Comparison of ENCODE assay signal across 17 cellular contexts in the genomic region with DNA sequence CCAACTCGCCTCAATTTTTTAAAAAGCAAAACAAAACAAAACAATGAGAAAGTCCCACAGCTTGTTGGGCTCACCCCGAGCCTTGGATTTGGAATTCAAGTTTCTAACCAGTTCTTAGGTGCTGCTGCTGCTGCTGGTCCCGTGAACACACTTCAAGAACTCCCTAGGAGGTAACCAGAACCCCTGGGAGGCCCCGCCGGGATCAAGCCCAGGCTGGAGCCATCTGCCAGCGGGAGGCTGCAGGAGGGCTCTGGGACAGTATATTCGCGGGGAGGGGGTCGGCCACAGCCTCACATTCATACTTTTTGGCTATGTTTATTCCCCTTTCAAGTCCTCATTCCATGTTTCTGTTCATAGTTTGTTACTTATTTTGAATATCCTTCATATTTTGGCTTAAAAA.
A peak's percentile ranks its signal among the peaks of the same experiment; 100 is the strongest.
DNase-seq lines count a peak whose midpoint lies in the region; ATAC-seq and TF ChIP-seq lines count a peak whose summit lies in the region.
"Had no signal": no experiment of that assay in that cellular context is flagged by ENCODE, and none has a peak within 500 bp of the region (broad histone marks: within the 10 kb centered on the region; RNA-seq: fewer than 3 reads in every experiment).

No MANE protein-coding gene starts in this region.

- peaks cover 46% of the 10 kb centered on the region for H3K27me3 Mint-ChIP-seq in WTC11 (ENCODE audit: low read depth)

- TF ChIP-seq CTCF in WTC11 (IDR thresholded peaks at IDR 0.05) (no peak), Peyer's patch (IDR thresholded peaks at IDR 0.05) (no peak)

- no peaks in the 10 kb centered on the region for H3K27me3 ChIP-seq in Peyer's patch

- DNase-seq in DMS 273 (lab: John Stamatoyannopoulos, UW; ENCODE audit: unreplicated experiment) (peak; percentile 68), DMS 273 treated with DMSO at 0.1 percent for 48 hours (lab: John Stamatoyannopoulos, UW) (no peak), NCI-H82 (lab: John Stamatoyannopoulos, UW) (peak; percentile 38), NCI-H82 treated with DMSO at 0.1 percent for 48 hours (lab: John Stamatoyannopoulos, UW; ENCODE audit: unreplicated experiment) (no peak), WTC11 (ENCODE audit: low spot score) (no peak), mucosa of gallbladder (ENCODE audit: low spot score) (no peak), Peyer's patch (no peak)
- DNase-seq: AML-193; Caco-2; CD4-positive, alpha-beta T cell; DMS79 treated with DMSO at 0.1 percent for 48 hours; GOT3 had no signal

- no peaks in the 10 kb centered on the region for H3K9me3 ChIP-seq in Peyer's patch
- H3K9me3 ChIP-seq: A549, Caco-2 had no signal

- peaks cover 13% of the 10 kb centered on the region for H3K4me1 Mint-ChIP-seq in WTC11

- CTCF ChIA-PET in WTC11 (lab: Charles Lee), result interaction anchor here (0.8 to 1.7 kb wide), 5 partner anchors 9 to 33 kb away, joined by 3 to 7 read pairs (median 4); no protein-coding TSS in a partner anchor

- H3K4me3 ChIP-seq in Peyer's patch, result no peak overlapping the region
- H3K4me3 ChIP-seq: A549, GM12878 had no signal

- H3K27ac ChIP-seq in Peyer's patch, result no peak overlapping the region
- H3K27ac ChIP-seq: 22Rv1, C4-2B had no signal

- no peaks in the 10 kb centered on the region for H3K36me3 ChIP-seq in Peyer's patch

- no peak overlapping the region for H3K27ac Mint-ChIP-seq in WTC11
- H3K27ac Mint-ChIP-seq: CD4-positive, alpha-beta T cell had no signal

- H3K9me3 Mint-ChIP-seq in WTC11, result peaks cover 1% of the 10 kb centered on the region; the same call in 1 of the 2 replicates
- H3K9me3 Mint-ChIP-seq: CD4-positive, alpha-beta T cell had no signal

- POLR2A ChIA-PET in WTC11 (lab: Charles Lee), result interaction anchor here (1.2 kb wide), 1 partner anchor 14 kb away, joined by 4 read pairs; no protein-coding TSS in a partner anchor

- H3K4me1 ChIP-seq in Peyer's patch, result no peaks in the 10 kb centered on the region
- H3K4me1 ChIP-seq: Caco-2 had no signal

- H3K4me3 Mint-ChIP-seq in WTC11, result no peak overlapping the region
- H3K4me3 Mint-ChIP-seq: CD4-positive, alpha-beta T cell had no signal

- no peaks in the 10 kb centered on the region for H3K36me3 Mint-ChIP-seq in WTC11

- TF ChIP-seq POLR2A in Peyer's patch (IDR thresholded peaks at IDR 0.05), result no peak

- no peak for ATAC-seq in WTC11
- ATAC-seq: A549, GM12878, HCT116 had no signal

TF ChIP-seq in WTC11, 78 proteins besides CTCF, POLR2A, EP300 and RAD21:
- peak; percentile 73 for TF ChIP-seq ZNF423 (CRISPR knock-in tag; IDR thresholded peaks at IDR 0.05)
- TF ChIP-seq GRHL2 (CRISPR knock-in tag; IDR thresholded peaks at IDR 0.05; ENCODE audit: insufficient replicate concordance, severe bottlenecking), result no peak

Comparison
In these comparisons a context has a peak if more than half of its experiments do, and no peak if none do; other contexts are left out.
1. DNase-seq: peak in DMS 273 (single experiment) and NCI-H82 (single experiment); none in DMS 273 treated with DMSO at 0.1 percent for 48 hours (single experiment), NCI-H82 treated with DMSO at 0.1 percent for 48 hours (single experiment), WTC11 (single experiment), mucosa of gallbladder (single experiment) and Peyer's patch (0 of 3).